9 cellular contexts compared by ENCODE assay signal in genomic region chr16:3609895-3610697, GRCh38. TPM values are rescaled to one million over a fixed set of nuclear protein-coding genes. Genes with fewer than 3 reads are reported as not detected.
DNase-seq lines count a peak whose midpoint lies in the region; TF ChIP-seq lines count a peak whose summit lies in the region.
"Had no signal": no experiment of that assay in that cellular context is flagged by ENCODE, and none has a peak within 500 bp of the region (broad histone marks: within the 10 kb centered on the region; RNA-seq: fewer than 3 reads in every experiment).

No MANE protein-coding gene starts in this region.

- H3K4me3 ChIP-seq in DOHH2 (ENCODE audit: low read length), result peak overlapping the region; percentile 98
- H3K4me3 ChIP-seq in NB4 (ENCODE audit: low read depth, low read length), result peak overlapping the region; percentile 91
- H3K4me3 ChIP-seq in dorsolateral prefrontal cortex, result peak overlapping the region in 56 of 59 donors; percentile 75 to 100 (median 97)
- H3K4me3 ChIP-seq in neuron (ENCODE audit: low read length), result peak overlapping the region; percentile 80

- no peaks in the 10 kb centered on the region for H3K9me2 ChIP-seq in DOHH2 (replicated peaks; ENCODE audit: control insufficient read depth, low read length)

- H3K27ac ChIP-seq in DOHH2 (ENCODE audit: low read depth, low read length) (peak overlapping the region; percentile 82), dorsolateral prefrontal cortex (peak overlapping the region in 3 of 59 donors; percentile 88 to 94 (median 94))

- H3F3A ChIP-seq in DOHH2 (ENCODE audit: control insufficient read depth, insufficient read depth), result peaks cover 26% of the 10 kb centered on the region

- H3K4me2 ChIP-seq in DOHH2 (ENCODE audit: low read length), result peak overlapping the region; percentile 83

- H3K27me3 ChIP-seq in DOHH2 (ENCODE audit: control insufficient read depth, low read length), result no peaks in the 10 kb centered on the region
- no peaks in the 10 kb centered on the region for H3K27me3 ChIP-seq in dorsolateral prefrontal cortex
- H3K27me3 ChIP-seq in neuron (ENCODE audit: insufficient read depth, low read length), result no peaks in the 10 kb centered on the region
- H3K27me3 ChIP-seq: tibial artery had no signal

- TF ChIP-seq POLR2A in NB4 (IDR thresholded peaks at IDR 0.05; ENCODE audit: extremely low read depth, insufficient read length), result no peak

- peaks cover 88% of the 10 kb centered on the region for H3K79me2 ChIP-seq in DOHH2 (ENCODE audit: control insufficient read depth, low read length)

- intact Hi-C loops in dorsolateral prefrontal cortex (cut with DNase I), result loop anchor here (5.0 to 10.0 kb wide), 3 partner anchors 65 to 345 kb away; partner anchors contain the start of gene CREBBP (in 2 of the 2)

- DNase-seq in NB4 (ENCODE audit: low read depth), result peak; percentile 63
- peak in 2 of 10 donors; percentile 14 to 15 for DNase-seq in dorsolateral prefrontal cortex
- no peak for DNase-seq in midbrain (lab: John Stamatoyannopoulos, UW)
- no peak for DNase-seq in DMS114 treated with DMSO at 0.1 percent for 48 hours (lab: John Stamatoyannopoulos, UW; ENCODE audit: unreplicated experiment)
- no peak for DNase-seq in COLO829 (ENCODE audit: low spot score)
- DNase-seq in RPMI8226, result no peak
- DNase-seq: tibial artery had no signal

- H3K9me3 ChIP-seq in DOHH2 (ENCODE audit: control insufficient read depth, insufficient read depth, low read length) (peaks cover 9% of the 10 kb centered on the region; the same call in 1 of the 2 replicates), neuron (ENCODE audit: low read length) (no peaks in the 10 kb centered on the region)
- H3K9me3 ChIP-seq: tibial artery had no signal

- H3K4me1 ChIP-seq in DOHH2 (ENCODE audit: control insufficient read depth, low read length), result peaks cover 68% of the 10 kb centered on the region
- peaks cover 9% of the 10 kb centered on the region for H3K4me1 ChIP-seq in neuron (ENCODE audit: insufficient read depth, low read length)

- no peak overlapping the region for H2AFZ ChIP-seq in neuron (ENCODE audit: low read depth, low read length)

- H3K36me3 ChIP-seq in DOHH2 (ENCODE audit: control insufficient read depth, low read length) (peaks cover 79% of the 10 kb centered on the region), neuron (ENCODE audit: insufficient read depth, low read length) (peaks cover 9% of the 10 kb centered on the region)

- H4K20me1 ChIP-seq in DOHH2 (ENCODE audit: control insufficient read depth, insufficient read depth, low read depth, low read length), result no peaks in the 10 kb centered on the region

- TF ChIP-seq CTCF in DOHH2 (IDR thresholded peaks at IDR 0.05; ENCODE audit: low read depth, low read length, poor library complexity, severe bottlenecking), result no peak
- TF ChIP-seq CTCF in NB4 (IDR thresholded peaks at IDR 0.05; ENCODE audit: low read depth, low read length), result no peak
- TF ChIP-seq CTCF in dorsolateral prefrontal cortex (IDR thresholded peaks at IDR 0.05 in 54 of 56, conservative IDR thresholded peaks at IDR 0.05 in 2 of 56; ENCODE audit: low read depth in 1 of 56, partially characterized antibody in 56 of 56), result no peak

RNA-seq across cellular contexts. Expression of gene SLX4, which starts 1.3 kb away (rescaled TPM):
- 10 to 100 TPM in 114 of 120 experiments, 1 to 10 TPM in 6; 7.3 to 19.3 (median 12.6) TPM for total RNA-seq in dorsolateral prefrontal cortex

RNA-seq across cellular contexts. Expression of gene NLRC3, which starts 32.9 kb away (rescaled TPM):
- total RNA-seq in dorsolateral prefrontal cortex, result 1 to 10 TPM in 11 of 120 experiments, under 1 TPM in 104, not detected in 5; 0.06 to 2.1 (median 0.39) TPM

RNA-seq across cellular contexts. Expression of gene DNASE1, which starts 44.4 kb away (rescaled TPM):
- 10 to 100 TPM; 10.7 to 42.2 (median 23.0) TPM for total RNA-seq in dorsolateral prefrontal cortex
